ENCODE assay signal across 8 cellular contexts in genomic region chr3:196969660-196970546, GRCh38. TPM values are rescaled to one million over a fixed set of nuclear protein-coding genes. Genes with fewer than 3 reads are reported as not detected.
DNase-seq lines count a peak whose midpoint lies in the region; ATAC-seq and TF ChIP-seq lines count a peak whose summit lies in the region.

No MANE protein-coding gene starts in this region.

- H3K4me3 Mint-ChIP-seq in natural killer cell, result peak overlapping the region; percentile 82
- H3K4me3 Mint-ChIP-seq in stimulated activated naive CD8-positive, alpha-beta T cell treated with anti-CD3 and anti-CD28 coated beads, Interleukin-15, amount 100 ng/mL, for 72 hours, result peak overlapping the region; percentile 75

- peaks cover 52% of the 10 kb centered on the region for H3K27me3 ChIP-seq in NT2/D1 (ENCODE audit: insufficient read depth, insufficient read length)

- peak; percentile 93 for TF ChIP-seq CTCF in natural killer cell (IDR thresholded peaks at IDR 0.05)

- no peaks in the 10 kb centered on the region for H3K36me3 ChIP-seq in NT2/D1 (ENCODE audit: insufficient read depth, insufficient read length, low read length)

- peak overlapping the region in 1 of 2 donors; percentile 35 for H3K27ac Mint-ChIP-seq in natural killer cell
- peak overlapping the region in 1 of 2 donors; percentile 90 for H3K27ac Mint-ChIP-seq in stimulated activated naive CD8-positive, alpha-beta T cell treated with anti-CD3 and anti-CD28 coated beads, Interleukin-15, amount 100 ng/mL, for 72 hours

- no peaks in the 10 kb centered on the region for H3K9me3 Mint-ChIP-seq in natural killer cell
- no peaks in the 10 kb centered on the region for H3K9me3 Mint-ChIP-seq in stimulated activated naive CD8-positive, alpha-beta T cell treated with anti-CD3 and anti-CD28 coated beads, Interleukin-15, amount 100 ng/mL, for 72 hours

- no peaks in the 10 kb centered on the region for H3K36me3 Mint-ChIP-seq in natural killer cell

- H3K4me3 ChIP-seq in NT2/D1 (ENCODE audit: insufficient read length, low read depth), result peak overlapping the region; percentile 72

- peaks cover 5 to 25% of the 10 kb centered on the region in 2 donors for H3K4me1 Mint-ChIP-seq in natural killer cell
- H3K4me1 Mint-ChIP-seq in stimulated activated naive CD8-positive, alpha-beta T cell treated with anti-CD3 and anti-CD28 coated beads, Interleukin-15, amount 100 ng/mL, for 72 hours, result peaks cover 18% of the 10 kb centered on the region

- DNase-seq in Ammon's horn (ENCODE audit: low spot score), result peak; percentile 48
- DNase-seq in NT2/D1 (ENCODE audit: low read depth, low spot score), result peak; percentile 39
- peak; percentile 75 for DNase-seq in activated T-cell treated with anti-CD3 and anti-CD28 coated beads for 48 hours (ENCODE audit: low read depth)
- peak; percentile 37 for DNase-seq in fibroblast of gingiva (ENCODE audit: low read depth)
- DNase-seq in natural killer cell, result peak; percentile 69
- peak; percentile 72 to 80 for DNase-seq in stimulated activated naive CD8-positive, alpha-beta T cell treated with anti-CD3 and anti-CD28 coated beads, Interleukin-15, amount 100 ng/mL, for 72 hours

- peak; percentile 63 for ATAC-seq in GM19035 (IDR thresholded peaks at IDR 0.05; ENCODE audit: unreplicated experiment)
- peak; percentile 71 for ATAC-seq in HG03354 (IDR thresholded peaks at IDR 0.05; ENCODE audit: poor library complexity, severe bottlenecking, unreplicated experiment)
- peak; percentile 80 to 84 (median 82) for ATAC-seq in natural killer cell
- ATAC-seq in stimulated activated naive CD8-positive, alpha-beta T cell treated with anti-CD3 and anti-CD28 coated beads, Interleukin-15, amount 100 ng/mL, for 72 hours, result peak; percentile 72

- peak overlapping the region; percentile 86 for H3K9ac ChIP-seq in NT2/D1 (ENCODE audit: insufficient read length, low read depth)

- intact Hi-C loops in natural killer cell (cut with micrococcal nuclease), result loop anchor here (1.0 to 5.0 kb wide), 2 partner anchors 132 to 433 kb away; no protein-coding TSS in a partner anchor

- H3K9me3 ChIP-seq in NT2/D1 (ENCODE audit: insufficient read depth, low read length), result peaks cover 25% of the 10 kb centered on the region

- peaks cover 6% of the 10 kb centered on the region for H3K4me1 ChIP-seq in NT2/D1 (ENCODE audit: insufficient read depth, insufficient read length)

- no peaks in the 10 kb centered on the region for H3K27me3 Mint-ChIP-seq in natural killer cell (ENCODE audit: low read depth in 2 of 2)
- H3K27me3 Mint-ChIP-seq in stimulated activated naive CD8-positive, alpha-beta T cell treated with anti-CD3 and anti-CD28 coated beads, Interleukin-15, amount 100 ng/mL, for 72 hours, result peaks cover 46% of the 10 kb centered on the region

RNA-seq across cellular contexts. Expression of gene PIGZ, which starts 1.3 kb away (rescaled TPM):
- 1 to 10 TPM; 2.2 to 2.3 (median 2.2) TPM for total RNA-seq in natural killer cell

RNA-seq across cellular contexts. Expression of gene NCBP2, which starts 27.6 kb away (rescaled TPM):
- total RNA-seq in natural killer cell, result 10 to 100 TPM; 32.3 to 44.1 (median 37.5) TPM

RNA-seq across cellular contexts. Expression of gene MELTF, which starts 59.7 kb away (rescaled TPM):
- 1 to 10 TPM; 2.4 to 4.3 (median 4.0) TPM for total RNA-seq in natural killer cell

Comparison
In these comparisons a context has a peak if more than half of its experiments do, and no peak if none do; other contexts are left out.
1. Peak in every context shown above with its lines: DNase-seq, ATAC-seq and H3K4me3 ChIP-seq.